Comparison of ENCODE assay signal across 26 cellular contexts in genomic region chr1:26344147-26344920, GRCh38. TPM values are rescaled to one million over a fixed set of nuclear protein-coding genes. Genes with fewer than 3 reads are reported as not detected.
DNase-seq lines count a peak whose midpoint lies in the region; ATAC-seq, FAIRE-seq and TF ChIP-seq lines count a peak whose summit lies in the region.
"Had no signal": no experiment of that assay in that cellular context is flagged by ENCODE, and none has a peak within 500 bp of the region (broad histone marks: within the 10 kb centered on the region; RNA-seq: fewer than 3 reads in every experiment).

No MANE protein-coding gene starts in this region.

- no peaks in the 10 kb centered on the region for H3K9me3 Mint-ChIP-seq in Caco-2 (ENCODE audit: unreplicated experiment)
- H3K9me3 Mint-ChIP-seq: CD4-positive, alpha-beta memory T cell; GM23338; H9; HFFc6; T-cell had no signal

- H3K4me1 Mint-ChIP-seq in Caco-2 (ENCODE audit: low read depth, unreplicated experiment): no peaks in the 10 kb centered on the region
- H3K4me1 Mint-ChIP-seq: T-cell had no signal

- no peaks in the 10 kb centered on the region for H3K79me2 ChIP-seq in GM12878 (ENCODE audit: control insufficient read depth, insufficient read depth, low read length)
- H3K79me2 ChIP-seq in mammary epithelial cell (ENCODE audit: insufficient read depth, low read length): no peaks in the 10 kb centered on the region

- CTCF ChIA-PET in Caco-2 (lab: Charles Lee): no interaction called here
- CTCF ChIA-PET in GM12878 (lab: Yijun Ruan, JAX): interaction anchor here (0.6 to 2.0 kb wide), 2 partner anchors 59 to 126 kb away, joined by 3 to 5 read pairs; no protein-coding TSS in a partner anchor
- CTCF ChIA-PET in mammary epithelial cell (lab: Charles Lee; ENCODE audit: low non-redundant PET): no interaction called here

- H2AFZ ChIP-seq in GM12878 (ENCODE audit: control insufficient read depth, low read depth, low read length) (no peak overlapping the region), mammary epithelial cell (ENCODE audit: low read depth, low read length) (no peak overlapping the region)
- H2AFZ ChIP-seq: GM23338, PC-9 had no signal

- dilution Hi-C loops in mammary epithelial cell (cut with HindIII; ENCODE audit: low sequenced_read_pairs): loop anchor here (5.0 kb wide), 1 partner anchor 67 kb away; no protein-coding TSS in a partner anchor

- no peak for FAIRE-seq in GM12878 (lab: Jason Lieb, UNC)
- FAIRE-seq: A204.1, G401.6, GM12891 had no signal

- POLR2A ChIA-PET in Caco-2 (lab: Charles Lee) (no interaction called here), GM12878 (lab: Charles Lee) (no interaction called here)

- H3K27ac Mint-ChIP-seq in Caco-2 (ENCODE audit: unreplicated experiment): peak overlapping the region; percentile 32
- H3K27ac Mint-ChIP-seq: GM23338, HFFc6 had no signal

- 0 out of 3 replicates have a peak, but pooled peaks have one; percentile 30 for ATAC-seq in GM12878
- ATAC-seq in HG02852 (IDR thresholded peaks at IDR 0.05; ENCODE audit: unreplicated experiment): no peak
- ATAC-seq: GM23338, T-cell had no signal

- H3K27me3 Mint-ChIP-seq in Caco-2 (ENCODE audit: insufficient read depth, unreplicated experiment): no peaks in the 10 kb centered on the region
- H3K27me3 Mint-ChIP-seq: CD4-positive, alpha-beta memory T cell; T-cell had no signal

- no peak for TF ChIP-seq CTCF in Caco-2 (IDR thresholded peaks at IDR 0.05; ENCODE audit: insufficient read depth in 1 of 2, low read depth in 1 of 2, low read length in 1 of 2, severe bottlenecking in 1 of 2, unreplicated experiment in 1 of 2)
- TF ChIP-seq CTCF in GM12878 (IDR thresholded peaks at IDR 0.05 in 2 of 3, conservative IDR thresholded peaks at IDR 0.05 in 1 of 3; ENCODE audit: control insufficient read depth in 2 of 3, extremely low read depth in 1 of 3, insufficient read depth in 1 of 3, low read depth in 3 of 3, low read length in 3 of 3): no peak
- no peak for TF ChIP-seq CTCF in mammary epithelial cell (conservative IDR thresholded peaks at IDR 0.05 in 1 of 2, IDR thresholded peaks at IDR 0.05 in 1 of 2; ENCODE audit: extremely low read depth in 1 of 2, insufficient read depth in 1 of 2, low read depth in 1 of 2, low read length in 2 of 2)

- H3K4me3 Mint-ChIP-seq in Caco-2 (ENCODE audit: unreplicated experiment): no peak overlapping the region
- H3K4me3 Mint-ChIP-seq: CD4-positive, alpha-beta memory T cell; GM23338; H9; HFFc6; T-cell had no signal

- TF ChIP-seq EP300 in GM12878 (IDR thresholded peaks at IDR 0.05; ENCODE audit: borderline replicate concordance in 1 of 2, control insufficient read depth in 1 of 2, low read depth in 2 of 2, low read length in 2 of 2): no peak

- H3K4me2 ChIP-seq in GM12878 (ENCODE audit: control insufficient read depth, insufficient read depth) (no peak overlapping the region), mammary epithelial cell (ENCODE audit: insufficient read depth, low read depth, low read length) (no peak overlapping the region)
- H3K4me2 ChIP-seq: GM23338, PC-9 had no signal

- in situ Hi-C loops in GM12878 (cut with MboI): no loop called here
- in situ Hi-C loops in mammary epithelial cell (cut with MboI; ENCODE audit: low sequenced_read_pairs in 2 of 2): no loop called here

- intact Hi-C loops in Caco-2 (cut with micrococcal nuclease; ENCODE audit: unreplicated experiment): no loop called here
- intact Hi-C loops in GM12878 (cut with micrococcal nuclease; ENCODE audit: unreplicated experiment): no loop called here
- intact Hi-C loops in mammary epithelial cell (cut with micrococcal nuclease): no loop called here

- 47% methylated on average over 15 of the region's 15 CpGs for WGBS in GM12878 (ENCODE audit: insufficient coverage, insufficient replicate concordance, low lambda C conversion rate, missing lambda C conversion rate)
- WGBS in mammary epithelial cell (ENCODE audit: low coverage, missing lambda C conversion rate): 90% methylated on average over 10 of the region's 15 CpGs

- H3K27me3 ChIP-seq in Caco-2 (replicated peaks; ENCODE audit: control insufficient read depth, insufficient read depth, low read length) (no peaks in the 10 kb centered on the region), GM12878 (replicated peaks in 1 of 2; ENCODE audit: control insufficient read depth in 2 of 2, insufficient read depth in 2 of 2, low read length in 1 of 2) (no peaks in the 10 kb centered on the region; a peak in 1 of 4 replicates), mammary epithelial cell (ENCODE audit: insufficient read depth, low read length) (no peaks in the 10 kb centered on the region)

- H3K36me3 ChIP-seq in Caco-2 (ENCODE audit: control insufficient read depth, insufficient read depth, low read length) (peaks cover 4% of the 10 kb centered on the region; the same call in 1 of the 2 replicates), GM12878 (ENCODE audit: control insufficient read depth in 2 of 2, insufficient read depth in 2 of 2, low read length in 1 of 2) (no peaks in the 10 kb centered on the region), mammary epithelial cell (ENCODE audit: insufficient read depth, low read length) (no peaks in the 10 kb centered on the region)

- H4K20me1 ChIP-seq in GM12878 (ENCODE audit: control insufficient read depth, insufficient read depth): no peaks in the 10 kb centered on the region
- H4K20me1 ChIP-seq in mammary epithelial cell (ENCODE audit: insufficient read depth, low read length): no peaks in the 10 kb centered on the region

- H3K4me3 ChIP-seq in Caco-2 (ENCODE audit: low read depth, low read length) (no peak overlapping the region), GM12878 (no peak overlapping the region), mammary epithelial cell (replicated peaks in 1 of 3; ENCODE audit: insufficient read depth in 1 of 3, low read depth in 2 of 3, low read length in 3 of 3) (no peak overlapping the region)
- H3K4me3 ChIP-seq: GM23338, PC-9 had no signal

- SMC1A ChIA-PET in GM12878 (lab: Charles Lee; ENCODE audit: uncharacterized antibody, unreplicated experiment): interaction anchor here (0.9 kb wide), 1 partner anchor 14 kb away, joined by 3 read pairs; no protein-coding TSS in a partner anchor

- TF ChIP-seq RAD21 in GM12878 (IDR thresholded peaks at IDR 0.05; ENCODE audit: insufficient read depth, low read depth, low read length): no peak

- RAD21 ChIA-PET in GM12878 (lab: Charles Lee; ENCODE audit: unreplicated experiment): interaction anchor here (0.6 kb wide), 1 partner anchor 530 kb away, joined by 3 read pairs; no protein-coding TSS in a partner anchor

- H3K4me1 ChIP-seq in Caco-2 (peaks cover 9% of the 10 kb centered on the region), GM12878 (ENCODE audit: control insufficient read depth, insufficient read depth, low read length) (no peaks in the 10 kb centered on the region), mammary epithelial cell (ENCODE audit: insufficient read depth, low read length) (peaks cover 9% of the 10 kb centered on the region)

- BruUV-seq in Caco-2 (replicated peaks; lab: Mats Ljungman, UMichigan) (no TSS peak), GM12878 (replicated peaks; lab: Mats Ljungman, UMichigan) (no TSS peak), mammary epithelial cell (replicated peaks; lab: Mats Ljungman, UMichigan) (no TSS peak)

- DNase-seq in Caco-2: no peak
- no peak for DNase-seq in GM12878 (ENCODE audit: low read depth, low spot score)
- DNase-seq in mammary epithelial cell: no peak
- DNase-seq: C1 segment of cervical spinal cord; CD4-positive, alpha-beta memory T cell; COR-L47; H9; HFFc6; Karpas-422; NCI-H1092; NCI-H1417 treated with DMSO at 0.1 percent for 48 hours; NCI-H1694 treated with DMSO at 0.1 percent for 48 hours; NCI-H2081; NCI-H2227 treated with DMSO at 0.1 percent for 48 hours; NCI-H526 treated with DMSO at 0.1 percent for 48 hours; PC-9; SHP77; T-cell had no signal

- H3K9ac ChIP-seq in GM12878 (ENCODE audit: control insufficient read depth, insufficient read depth, low read length): no peak overlapping the region
- no peak overlapping the region for H3K9ac ChIP-seq in mammary epithelial cell (ENCODE audit: insufficient read depth, low read length)

- no peak overlapping the region for H3K27ac ChIP-seq in GM12878 (ENCODE audit: control insufficient read depth, insufficient read depth)
- no peak overlapping the region for H3K27ac ChIP-seq in mammary epithelial cell (ENCODE audit: insufficient read depth, low read depth, low read length)
- H3K27ac ChIP-seq: PC-9 had no signal

- H3K9me3 ChIP-seq in Caco-2 (no peaks in the 10 kb centered on the region), GM12878 (replicated peaks; ENCODE audit: control insufficient read depth, insufficient read depth, low read length) (no peaks in the 10 kb centered on the region), mammary epithelial cell (replicated peaks; ENCODE audit: insufficient read depth, low read length) (no peaks in the 10 kb centered on the region)

- H3K36me3 Mint-ChIP-seq in Caco-2 (ENCODE audit: insufficient read depth, unreplicated experiment): peaks cover 80% of the 10 kb centered on the region
- H3K36me3 Mint-ChIP-seq: CD4-positive, alpha-beta memory T cell; T-cell had no signal

- no peak for TF ChIP-seq POLR2A in GM12878 (IDR thresholded peaks at IDR 0.05; ENCODE audit: low read depth, low read length)

RNA-seq across cellular contexts. Expression of gene CRYBG2, which starts 9.6 kb away (rescaled TPM):
- 63.3 and 66.1 TPM in 2 replicates for total RNA-seq in Caco-2 (2022)
- total RNA-seq in GM12878 (2013; cell fraction: nucleolus; rRNA removed): 0.21 TPM in 1 of 2 replicates, not detected in the other
- 0.06 TPM in 1 of 2 replicates, not detected in the other for total RNA-seq in GM12878 (2014; rRNA removed)
- total RNA-seq in GM12878 (2014; rRNA removed; fragmentation: Illumina TruSeq; extraction: Trizol): not detected in 2 replicates
- total RNA-seq in GM12878 (2021): 0.03 TPM in 1 of 2 replicates, not detected in the other
- not detected for polyA plus RNA-seq in GM12878 (2011; ENCODE audit: low read depth)
- polyA plus RNA-seq in GM12878 (2011; rRNA removed): 0.16 and 0.30 TPM in 2 replicates
- polyA plus RNA-seq in GM12878 (2011; cell fraction: cytosol; rRNA removed): 0.21 and 0.62 TPM in 2 replicates
- polyA plus RNA-seq in GM12878 (2011; cell fraction: nucleus; rRNA removed): 0.20 and 0.48 TPM in 2 replicates
- polyA plus RNA-seq in GM12878 (2012): 0.09 TPM in 1 of 2 replicates, not detected in the other
- not detected in 2 replicates for polyA plus RNA-seq in GM12878 (2014; fragmentation: Illumina TruSeq; extraction: Trizol)
- not detected for polyA plus RNA-seq in GM12878 (2014; fragmentation: Nextera tagmentation; extraction: Ambion mirVana)
- polyA plus RNA-seq in GM12878 (2014; rRNA removed): 0.04 and 0.25 TPM in 2 replicates
- 1 to 10 TPM in 1 of 2 experiments, under 1 TPM in 1; 0.50 to 1.2 TPM for polyA plus RNA-seq in GM12878 (2016; fragmentation: Nextera tagmentation; extraction: Ambion mirVana)
- polyA minus RNA-seq in GM12878 (2011; rRNA and poly(A)+ RNA removed): not detected in 2 replicates
- not detected in 2 replicates for polyA minus RNA-seq in GM12878 (2011; cell fraction: cytosol; rRNA and poly(A)+ RNA removed)
- not detected in 2 replicates for polyA minus RNA-seq in GM12878 (2011; cell fraction: nucleus; rRNA and poly(A)+ RNA removed)
- total RNA-seq in mammary epithelial cell: 10 to 100 TPM in 1 of 2 donors, 1 to 10 TPM in 1; 2.2 to 11.0 TPM
- 4.5 TPM for polyA plus RNA-seq in mammary epithelial cell
- polyA minus RNA-seq in mammary epithelial cell: 26.9 TPM
- total RNA-seq: HFFc6, RPMI7951, SK-MEL-5 had no signal

RNA-seq across cellular contexts. Expression of gene CD52, which starts 26.6 kb away (rescaled TPM):
- not detected in 2 replicates for total RNA-seq in Caco-2 (2022)
- total RNA-seq in GM12878 (2013; cell fraction: nucleolus; rRNA removed): 30.6 and 34.5 TPM in 2 replicates
- total RNA-seq in GM12878 (2014; rRNA removed): 237 and 262 TPM in 2 replicates
- total RNA-seq in GM12878 (2014; rRNA removed; fragmentation: Illumina TruSeq; extraction: Trizol): 637 and 673 TPM in 2 replicates
- 291 and 301 TPM in 2 replicates for total RNA-seq in GM12878 (2021)
- 736 TPM for polyA plus RNA-seq in GM12878 (2011; ENCODE audit: low read depth)
- 453 and 508 TPM in 2 replicates for polyA plus RNA-seq in GM12878 (2011; rRNA removed)
- polyA plus RNA-seq in GM12878 (2011; cell fraction: cytosol; rRNA removed): 356 and 918 TPM in 2 replicates
- polyA plus RNA-seq in GM12878 (2011; cell fraction: nucleus; rRNA removed): 146 and 442 TPM in 2 replicates
- 451 and 734 TPM in 2 replicates for polyA plus RNA-seq in GM12878 (2012)
- polyA plus RNA-seq in GM12878 (2014; fragmentation: Illumina TruSeq; extraction: Trizol): 882 and 1,118 TPM in 2 replicates
- polyA plus RNA-seq in GM12878 (2014; fragmentation: Nextera tagmentation; extraction: Ambion mirVana): 1,000 to 10,000 TPM; 2,664 to 2,736 TPM
- polyA plus RNA-seq in GM12878 (2014; rRNA removed): 488 and 610 TPM in 2 replicates
- polyA plus RNA-seq in GM12878 (2016; fragmentation: Nextera tagmentation; extraction: Ambion mirVana): 100 to 1,000 TPM; 382 to 390 TPM
- polyA minus RNA-seq in GM12878 (2011; rRNA and poly(A)+ RNA removed): 113 and 183 TPM in 2 replicates
- 30.9 and 34.6 TPM in 2 replicates for polyA minus RNA-seq in GM12878 (2011; cell fraction: cytosol; rRNA and poly(A)+ RNA removed)
- 33.2 and 36.3 TPM in 2 replicates for polyA minus RNA-seq in GM12878 (2011; cell fraction: nucleus; rRNA and poly(A)+ RNA removed)
- not detected for total RNA-seq in mammary epithelial cell
- 0.27 TPM for polyA plus RNA-seq in mammary epithelial cell
- not detected for polyA minus RNA-seq in mammary epithelial cell
- total RNA-seq: GM23338, HFFc6, NCI-H460, RPMI7951, SK-MEL-5 had no signal

RNA-seq across cellular contexts. Expression of gene ZNF683, which starts 28.2 kb away (rescaled TPM):
- not detected in 2 replicates for total RNA-seq in Caco-2 (2022)
- not detected in 2 replicates for total RNA-seq in GM12878 (2013; cell fraction: nucleolus; rRNA removed)
- total RNA-seq in GM12878 (2014; rRNA removed): not detected in 2 replicates
- total RNA-seq in GM12878 (2014; rRNA removed; fragmentation: Illumina TruSeq; extraction: Trizol): not detected in 2 replicates
- not detected in 2 replicates for total RNA-seq in GM12878 (2021)
- not detected for polyA plus RNA-seq in GM12878 (2011; ENCODE audit: low read depth)
- not detected in 2 replicates for polyA plus RNA-seq in GM12878 (2011; rRNA removed)
- polyA plus RNA-seq in GM12878 (2011; cell fraction: cytosol; rRNA removed): not detected in 2 replicates
- not detected in 2 replicates for polyA plus RNA-seq in GM12878 (2011; cell fraction: nucleus; rRNA removed)
- not detected in 2 replicates for polyA plus RNA-seq in GM12878 (2012)
- polyA plus RNA-seq in GM12878 (2014; fragmentation: Illumina TruSeq; extraction: Trizol): not detected in 2 replicates
- not detected for polyA plus RNA-seq in GM12878 (2014; fragmentation: Nextera tagmentation; extraction: Ambion mirVana)
- not detected in 2 replicates for polyA plus RNA-seq in GM12878 (2014; rRNA removed)
- polyA plus RNA-seq in GM12878 (2016; fragmentation: Nextera tagmentation; extraction: Ambion mirVana): not detected
- not detected in 2 replicates for polyA minus RNA-seq in GM12878 (2011; rRNA and poly(A)+ RNA removed)
- not detected in 2 replicates for polyA minus RNA-seq in GM12878 (2011; cell fraction: cytosol; rRNA and poly(A)+ RNA removed)
- polyA minus RNA-seq in GM12878 (2011; cell fraction: nucleus; rRNA and poly(A)+ RNA removed): not detected in 2 replicates
- total RNA-seq in mammary epithelial cell: not detected
- polyA plus RNA-seq in mammary epithelial cell: not detected
- polyA minus RNA-seq in mammary epithelial cell: not detected
- total RNA-seq: CD4-positive, alpha-beta memory T cell; GM23338; H9; HFFc6; NCI-H460; PC-9; RPMI7951; SK-MEL-5 had no signal
- polyA plus RNA-seq: GM23338 had no signal

RNA-seq across cellular contexts. Expression of gene UBXN11, which starts 37.9 kb away (rescaled TPM):
- 12.5 TPM in 2 replicates for total RNA-seq in Caco-2 (2022)
- total RNA-seq in GM12878 (2013; cell fraction: nucleolus; rRNA removed): 18.9 and 19.6 TPM in 2 replicates
- 8.1 and 8.5 TPM in 2 replicates for total RNA-seq in GM12878 (2014; rRNA removed)
- 5.7 and 6.2 TPM in 2 replicates for total RNA-seq in GM12878 (2014; rRNA removed; fragmentation: Illumina TruSeq; extraction: Trizol)
- total RNA-seq in GM12878 (2021): 16.8 and 19.3 TPM in 2 replicates
- 5.8 TPM for polyA plus RNA-seq in GM12878 (2011; ENCODE audit: low read depth)
- polyA plus RNA-seq in GM12878 (2011; rRNA removed): 7.6 and 10.8 TPM in 2 replicates
- 13.3 and 16.3 TPM in 2 replicates for polyA plus RNA-seq in GM12878 (2011; cell fraction: cytosol; rRNA removed)
- 80.9 and 89.2 TPM in 2 replicates for polyA plus RNA-seq in GM12878 (2011; cell fraction: nucleus; rRNA removed)
- polyA plus RNA-seq in GM12878 (2012): 10.6 and 12.1 TPM in 2 replicates
- polyA plus RNA-seq in GM12878 (2014; fragmentation: Illumina TruSeq; extraction: Trizol): 3.5 and 8.1 TPM in 2 replicates
- polyA plus RNA-seq in GM12878 (2014; fragmentation: Nextera tagmentation; extraction: Ambion mirVana): 1 to 10 TPM in 1 of 2 experiments, under 1 TPM in 1; 0.32 to 1.2 TPM
- 24.3 and 26.5 TPM in 2 replicates for polyA plus RNA-seq in GM12878 (2014; rRNA removed)
- 10 to 100 TPM; 27.7 to 34.4 TPM for polyA plus RNA-seq in GM12878 (2016; fragmentation: Nextera tagmentation; extraction: Ambion mirVana)
- polyA minus RNA-seq in GM12878 (2011; rRNA and poly(A)+ RNA removed): 7.2 and 7.5 TPM in 2 replicates
- polyA minus RNA-seq in GM12878 (2011; cell fraction: cytosol; rRNA and poly(A)+ RNA removed): 3.2 and 3.9 TPM in 2 replicates
- 11.2 and 14.9 TPM in 2 replicates for polyA minus RNA-seq in GM12878 (2011; cell fraction: nucleus; rRNA and poly(A)+ RNA removed)
- total RNA-seq in mammary epithelial cell: 10 to 100 TPM in 1 of 2 donors, 1 to 10 TPM in 1; 6.2 to 12.9 TPM
- polyA plus RNA-seq in mammary epithelial cell: 8.5 TPM
- polyA minus RNA-seq in mammary epithelial cell: 4.5 TPM

Comparison
In these comparisons a context has a peak if more than half of its experiments do, and no peak if none do; other contexts are left out.
1. RNA of gene CD52, which starts 26.6 kb away (total RNA-seq): 30.6 to 673 TPM in GM12878; not detected in Caco-2 and not detected in mammary epithelial cell; every median in the first group is over 10 times any median in the second.